ENCODE assay signal across 8 cellular contexts in the genomic region with DNA sequence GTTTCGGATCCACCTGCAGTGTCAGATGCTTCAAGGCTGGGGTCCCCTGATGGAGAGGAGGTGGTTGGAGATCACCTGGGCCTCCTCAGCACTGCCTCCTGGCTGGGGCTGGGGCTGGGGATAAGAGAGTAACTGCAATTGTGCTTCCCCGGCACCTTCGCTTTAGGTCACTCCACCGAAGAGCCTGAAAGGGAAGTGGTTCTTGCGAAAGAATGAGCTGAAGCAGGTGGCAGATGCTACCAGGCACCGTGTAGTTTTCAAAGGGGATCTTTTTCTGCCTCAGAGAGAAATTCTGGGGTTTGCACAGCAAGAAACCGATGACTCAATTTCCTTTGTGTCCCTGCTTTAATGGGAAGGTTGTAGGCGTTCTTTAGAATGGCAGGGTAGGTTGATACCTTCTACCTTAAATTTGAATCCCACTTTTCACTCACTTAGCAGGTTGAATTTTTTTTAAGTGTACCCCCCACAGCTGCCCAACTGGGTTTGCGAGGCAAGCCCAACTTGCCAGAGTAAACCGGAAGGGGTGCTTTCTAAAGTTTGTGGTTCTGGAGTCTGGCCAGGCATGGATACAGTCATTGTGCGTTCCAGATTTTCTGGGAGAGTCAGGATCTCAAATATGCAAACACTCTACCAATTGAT. TPM values are rescaled to one million over a fixed set of nuclear protein-coding genes. Genes with fewer than 3 reads are reported as not detected.
DNase-seq lines count a peak whose midpoint lies in the region; ATAC-seq and TF ChIP-seq lines count a peak whose summit lies in the region.

No MANE protein-coding gene starts in this region.

- H3K4me1 Mint-ChIP-seq in activated CD4-positive, alpha-beta memory T cell treated with anti-CD3 and anti-CD28 coated beads, Interleukin-2, amount 10 ng/mL, durations not matched to agents 7 days and 5 days: peaks cover 74% of the 10 kb centered on the region

- ATAC-seq in GM21737 (IDR thresholded peaks at IDR 0.05; ENCODE audit: unreplicated experiment): peak; percentile 57
- ATAC-seq in stimulated activated naive CD8-positive, alpha-beta T cell treated with anti-CD3 and anti-CD28 coated beads, Interleukin-15, Interleukin-2, amounts not matched to agents 100 U/mL and 50 U/mL, for 24 hours: peak; percentile 50

- no peaks in the 10 kb centered on the region for H3K27me3 Mint-ChIP-seq in activated CD4-positive, alpha-beta memory T cell treated with anti-CD3 and anti-CD28 coated beads, Interleukin-2, amount 10 ng/mL, durations not matched to agents 7 days and 5 days

- no peak for TF ChIP-seq CTCF in fibroblast of mammary gland (conservative IDR thresholded peaks at IDR 0.05; ENCODE audit: control insufficient read depth, insufficient read depth, low read depth, low read length)

- H3K9me3 Mint-ChIP-seq in activated CD4-positive, alpha-beta memory T cell treated with anti-CD3 and anti-CD28 coated beads, Interleukin-2, amount 10 ng/mL, durations not matched to agents 7 days and 5 days: peaks cover 7% of the 10 kb centered on the region

- POLR2A ChIA-PET in activated CD4-positive, alpha-beta memory T cell treated with anti-CD3 and anti-CD28 coated beads, Interleukin-2, amount 10 ng/mL, durations not matched to agents 7 days and 5 days (lab: Charles Lee): interaction anchor here (0.6 to 15.4 kb wide), 10 partner anchors 24 to 228 kb away, joined by 3 to 634 read pairs (median 5); no protein-coding TSS in a partner anchor

- peak; percentile 77 for DNase-seq in GM04504 (ENCODE audit: low read depth)
- peak; percentile 73 for DNase-seq in activated CD4-positive, alpha-beta memory T cell treated with anti-CD3 and anti-CD28 coated beads, Interleukin-2, amount 10 ng/mL, durations not matched to agents 7 days and 5 days
- DNase-seq in fibroblast of mammary gland (ENCODE audit: low read depth): peak; percentile 75
- peak; percentile 72 for DNase-seq in stimulated activated naive CD8-positive, alpha-beta T cell treated with anti-CD3 and anti-CD28 coated beads, Interleukin-15, Interleukin-2, amounts not matched to agents 100 U/mL and 50 U/mL, for 24 hours
- no peak for DNase-seq in OCI-M2 (lab: John Stamatoyannopoulos, UW; ENCODE audit: unreplicated experiment)
- DNase-seq in NCI-H1048 (lab: John Stamatoyannopoulos, UW): no peak

- peaks cover 92% of the 10 kb centered on the region for H3K36me3 Mint-ChIP-seq in activated CD4-positive, alpha-beta memory T cell treated with anti-CD3 and anti-CD28 coated beads, Interleukin-2, amount 10 ng/mL, durations not matched to agents 7 days and 5 days (ENCODE audit: low read depth)

- H3K4me3 Mint-ChIP-seq in activated CD4-positive, alpha-beta memory T cell treated with anti-CD3 and anti-CD28 coated beads, Interleukin-2, amount 10 ng/mL, durations not matched to agents 7 days and 5 days: peak overlapping the region; percentile 70

- H3K27ac ChIP-seq in KOPT-K1 (ENCODE audit: low read depth, low read length, poor library complexity, severe bottlenecking): peak overlapping the region; percentile 35

- H3K4me3 ChIP-seq in fibroblast of mammary gland (ENCODE audit: control insufficient read depth, low read depth, low read length): peak overlapping the region; percentile 27

- CTCF ChIA-PET in activated CD4-positive, alpha-beta memory T cell treated with anti-CD3 and anti-CD28 coated beads, Interleukin-2, amount 10 ng/mL, durations not matched to agents 7 days and 5 days (lab: Charles Lee): interaction anchor here (0.7 to 1.1 kb wide), 4 partner anchors 21 to 92 kb away, joined by 3 to 4 read pairs (median 4); no protein-coding TSS in a partner anchor

- peak overlapping the region; percentile 87 for H3K27ac Mint-ChIP-seq in activated CD4-positive, alpha-beta memory T cell treated with anti-CD3 and anti-CD28 coated beads, Interleukin-2, amount 10 ng/mL, durations not matched to agents 7 days and 5 days

- H3K36me3 ChIP-seq in KOPT-K1 (ENCODE audit: insufficient read depth, low read length): no peaks in the 10 kb centered on the region

- H3K9me3 ChIP-seq in KOPT-K1 (ENCODE audit: insufficient read depth, low read length, poor library complexity, severe bottlenecking): no peaks in the 10 kb centered on the region

RNA-seq across cellular contexts. Expression of a gene that starts 5.3 kb away (rescaled TPM):
- 100 to 1,000 TPM; 634 to 645 TPM for total RNA-seq in activated CD4-positive, alpha-beta memory T cell treated with anti-CD3 and anti-CD28 coated beads, Interleukin-2, amount 10 ng/mL, durations not matched to agents 7 days and 5 days

Comparison
In these comparisons a context has a peak if more than half of its experiments do, and no peak if none do; other contexts are left out.
1. DNase-seq: peak in GM04504 (single experiment), activated CD4-positive, alpha-beta memory T cell treated with anti-CD3 and anti-CD28 coated beads, Interleukin-2, amount 10 ng/mL, durations not matched to agents 7 days and 5 days (single experiment), fibroblast of mammary gland (single experiment) and stimulated activated naive CD8-positive, alpha-beta T cell treated with anti-CD3 and anti-CD28 coated beads, Interleukin-15, Interleukin-2, amounts not matched to agents 100 U/mL and 50 U/mL, for 24 hours (single experiment); none in OCI-M2 (single experiment) and NCI-H1048 (single experiment).